8 cellular contexts compared by ENCODE assay signal in the genomic region with DNA sequence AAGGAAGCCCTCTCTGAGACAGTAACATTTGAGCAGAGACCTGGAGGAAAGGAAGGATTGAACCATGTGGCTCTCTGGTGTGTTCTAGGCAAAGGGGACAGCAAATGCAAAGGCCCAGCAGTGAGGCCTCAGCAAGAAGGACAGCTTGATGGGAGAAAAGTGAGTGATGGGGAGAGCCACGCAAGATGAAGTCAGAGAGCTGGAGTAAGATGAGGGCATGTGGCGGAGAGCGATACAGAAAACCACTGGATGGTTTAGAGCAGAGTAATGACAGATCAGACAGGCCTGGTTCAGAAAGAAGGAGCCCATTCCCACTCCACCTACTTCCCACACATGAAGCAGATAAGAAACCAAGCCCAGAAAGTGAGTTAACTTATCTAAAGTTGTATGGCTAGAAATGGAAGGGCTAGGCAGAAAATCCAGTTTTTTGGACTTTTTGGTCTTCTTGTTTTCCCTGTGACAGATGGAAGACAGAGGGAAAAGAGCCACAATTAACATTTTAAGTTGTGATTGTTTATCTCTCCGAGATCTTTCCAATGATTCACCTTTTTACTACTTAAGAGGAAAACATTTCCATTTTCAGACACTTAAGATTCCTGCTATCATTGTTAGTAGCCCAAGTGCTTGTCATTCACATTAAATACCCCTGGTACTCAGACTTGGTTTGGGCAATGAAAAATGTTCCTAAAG. TPM values are rescaled to one million over a fixed set of nuclear protein-coding genes. Genes with fewer than 3 reads are reported as not detected.
DNase-seq lines count a peak whose midpoint lies in the region; ATAC-seq and TF ChIP-seq lines count a peak whose summit lies in the region.
"Had no signal": no experiment of that assay in that cellular context is flagged by ENCODE, and none has a peak within 500 bp of the region (broad histone marks: within the 10 kb centered on the region; RNA-seq: fewer than 3 reads in every experiment).

No MANE protein-coding gene starts in this region.

- peaks cover 18% of the 10 kb centered on the region for H3F3A ChIP-seq in smooth muscle cell (ENCODE audit: low read depth)

- H3K4me2 ChIP-seq in smooth muscle cell = peak overlapping the region; percentile 98

- 43% methylated on average over 4 of the region's 4 CpGs for WGBS in smooth muscle cell (ENCODE audit: low lambda C conversion rate)

- ATAC-seq in foreskin keratinocyte (no peak), mucosa of descending colon (no peak), GM19035 (IDR thresholded peaks at IDR 0.05; ENCODE audit: unreplicated experiment) (no peak)

- peak overlapping the region; percentile 46 for H3K9ac ChIP-seq in smooth muscle cell (ENCODE audit: low read depth)

- TF ChIP-seq CTCF in HEK293 (tag by site-specific recombination; IDR thresholded peaks at IDR 0.05) (no peak), WERI-Rb-1 (IDR thresholded peaks at IDR 0.05; ENCODE audit: low read depth, low read length) (no peak), foreskin keratinocyte (conservative IDR thresholded peaks at IDR 0.05) (no peak), smooth muscle cell (IDR thresholded peaks at IDR 0.05; ENCODE audit: borderline replicate concordance, insufficient read depth, poor library complexity, severe bottlenecking) (no peak), mucosa of descending colon (IDR thresholded peaks at IDR 0.05) (no peak)

- H3K4me3 ChIP-seq in HEK293 (ENCODE audit: low read depth, low read length) (peak overlapping the region; percentile 71; the same call in 1 of the 2 replicates), WERI-Rb-1 (ENCODE audit: low read depth, low read length) (peak overlapping the region; percentile 51), smooth muscle cell (peak overlapping the region; percentile 88), mucosa of descending colon (no peak overlapping the region)

- no peaks in the 10 kb centered on the region for H4K20me1 ChIP-seq in smooth muscle cell (ENCODE audit: low read depth)

- H3K9me3 ChIP-seq in HEK293 (ENCODE audit: control insufficient read depth, insufficient read depth, low read depth, low read length) = no peaks in the 10 kb centered on the region
- no peaks in the 10 kb centered on the region for H3K9me3 ChIP-seq in WERI-Rb-1 (ENCODE audit: severe bottlenecking)
- no peaks in the 10 kb centered on the region for H3K9me3 ChIP-seq in smooth muscle cell (replicated peaks; ENCODE audit: low read depth)
- H3K9me3 ChIP-seq in mucosa of descending colon = no peaks in the 10 kb centered on the region

- peaks cover 0 to 14% of the 10 kb centered on the region in 2 experiments; a peak in 1 of 3 replicates for H3K36me3 ChIP-seq in HEK293 (ENCODE audit: control insufficient read depth in 2 of 2, insufficient read depth in 1 of 2, low read length in 2 of 2)
- H3K36me3 ChIP-seq in WERI-Rb-1 = no peaks in the 10 kb centered on the region
- no peaks in the 10 kb centered on the region for H3K36me3 ChIP-seq in smooth muscle cell (ENCODE audit: low read depth)
- no peaks in the 10 kb centered on the region for H3K36me3 ChIP-seq in mucosa of descending colon (ENCODE audit: low read depth)

- H3K27ac ChIP-seq in HEK293 (ENCODE audit: extremely low read depth, low read depth, low read length) (no peak overlapping the region), WERI-Rb-1 (no peak overlapping the region), foreskin keratinocyte (peak overlapping the region; percentile 69), smooth muscle cell (ENCODE audit: low read depth) (peak overlapping the region; percentile 60)

- H2AFZ ChIP-seq in smooth muscle cell (ENCODE audit: low read depth) = peak overlapping the region; percentile 96

- H3K27me3 ChIP-seq in WERI-Rb-1 (ENCODE audit: insufficient read depth, low read depth, severe bottlenecking) (no peaks in the 10 kb centered on the region), foreskin keratinocyte (peaks cover 8% of the 10 kb centered on the region), smooth muscle cell (ENCODE audit: low read depth) (peaks cover 4% of the 10 kb centered on the region)

- DNase-seq in WERI-Rb-1 (no peak), foreskin keratinocyte (peak; percentile 3 to 10), smooth muscle cell (lab: John Stamatoyannopoulos, UW; ENCODE audit: unreplicated experiment) (no peak), mucosa of descending colon (no peak), SKM-1 (lab: John Stamatoyannopoulos, UW; ENCODE audit: unreplicated experiment) (no peak)
- DNase-seq: cerebellar nuclear complex had no signal

- H3K79me2 ChIP-seq in smooth muscle cell (ENCODE audit: low read depth) = no peaks in the 10 kb centered on the region

- CTCF ChIA-PET in HEK293 (lab: Yijun Ruan, JAX) = interaction anchor here (0.9 to 1.0 kb wide), 2 partner anchors 38 to 48 kb away, joined by 4 to 5 read pairs; no protein-coding TSS in a partner anchor

- intact Hi-C loops in mucosa of descending colon (cut with DNase I, micrococcal nuclease) = no loop called here

- peaks cover 7% of the 10 kb centered on the region for H3K4me1 ChIP-seq in HEK293 (ENCODE audit: control insufficient read depth, insufficient read depth, low read length)
- no peaks in the 10 kb centered on the region for H3K4me1 ChIP-seq in foreskin keratinocyte
- peaks cover 11% of the 10 kb centered on the region for H3K4me1 ChIP-seq in smooth muscle cell (ENCODE audit: low read depth)
- H3K4me1 ChIP-seq in mucosa of descending colon (ENCODE audit: low read depth) = peaks cover 5% of the 10 kb centered on the region

- POLR2A ChIA-PET in HEK293 (lab: Yijun Ruan, JAX) = interaction anchor here (0.8 to 1.5 kb wide), 13 partner anchors 9 to 432 kb away, joined by 3 to 8 read pairs (median 3); partner anchors contain the start of genes FAM110A, NSFL1C and RAD21L1

TF ChIP-seq in HEK293, 187 proteins besides CTCF, POLR2A, EP300 and RAD21:
- TF ChIP-seq PRDM4 (tag by site-specific recombination; IDR thresholded peaks at IDR 0.05) (no peak), ZBTB17 (tag by site-specific recombination; IDR thresholded peaks at IDR 0.05) (0 out of 2 replicates have a peak, but pooled peaks have one; percentile 12)
- TF ChIP-seq, protein P1, sequence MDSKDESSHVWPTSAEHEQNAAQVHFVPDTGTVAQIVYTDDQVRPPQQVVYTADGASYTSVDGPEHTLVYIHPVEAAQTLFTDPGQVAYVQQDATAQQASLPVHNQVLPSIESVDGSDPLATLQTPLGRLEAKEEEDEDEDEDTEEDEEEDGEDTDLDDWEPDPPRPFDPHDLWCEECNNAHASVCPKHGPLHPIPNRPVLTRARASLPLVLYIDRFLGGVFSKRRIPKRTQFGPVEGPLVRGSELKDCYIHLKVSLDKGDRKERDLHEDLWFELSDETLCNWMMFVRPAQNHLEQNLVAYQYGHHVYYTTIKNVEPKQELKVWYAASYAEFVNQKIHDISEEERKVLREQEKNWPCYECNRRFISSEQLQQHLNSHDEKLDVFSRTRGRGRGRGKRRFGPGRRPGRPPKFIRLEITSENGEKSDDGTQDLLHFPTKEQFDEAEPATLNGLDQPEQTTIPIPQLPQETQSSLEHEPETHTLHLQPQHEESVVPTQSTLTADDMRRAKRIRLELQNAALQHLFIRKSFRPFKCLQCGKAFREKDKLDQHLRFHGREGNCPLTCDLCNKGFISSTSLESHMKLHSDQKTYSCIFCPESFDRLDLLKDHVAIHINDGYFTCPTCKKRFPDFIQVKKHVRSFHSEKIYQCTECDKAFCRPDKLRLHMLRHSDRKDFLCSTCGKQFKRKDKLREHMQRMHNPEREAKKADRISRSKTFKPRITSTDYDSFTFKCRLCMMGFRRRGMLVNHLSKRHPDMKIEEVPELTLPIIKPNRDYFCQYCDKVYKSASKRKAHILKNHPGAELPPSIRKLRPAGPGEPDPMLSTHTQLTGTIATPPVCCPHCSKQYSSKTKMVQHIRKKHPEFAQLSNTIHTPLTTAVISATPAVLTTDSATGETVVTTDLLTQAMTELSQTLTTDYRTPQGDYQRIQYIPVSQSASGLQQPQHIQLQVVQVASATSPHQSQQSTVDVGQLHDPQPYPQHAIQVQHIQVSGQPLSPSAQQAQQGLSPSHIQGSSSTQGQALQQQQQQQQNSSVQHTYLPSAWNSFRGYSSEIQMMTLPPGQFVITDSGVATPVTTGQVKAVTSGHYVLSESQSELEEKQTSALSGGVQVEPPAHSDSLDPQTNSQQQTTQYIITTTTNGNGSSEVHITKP (tag by site-specific recombination; IDR thresholded peaks at IDR 0.05) = peak; percentile 85

RNA-seq across cellular contexts. Expression of gene SNPH, which starts 0.7 kb away (rescaled TPM):
- total RNA-seq in foreskin keratinocyte = 4.9 and 6.0 TPM in 2 replicates
- polyA plus RNA-seq in foreskin keratinocyte = 2.7 and 3.0 TPM in 2 replicates
- 3.0 and 3.2 TPM in 2 replicates for total RNA-seq in smooth muscle cell
- 3.0 and 3.1 TPM in 2 replicates for polyA plus RNA-seq in smooth muscle cell
- total RNA-seq in mucosa of descending colon = 10 to 100 TPM in 1 of 3 donors, 1 to 10 TPM in 2; 1.1 to 11.7 (median 2.2) TPM

RNA-seq across cellular contexts. Expression of gene RAD21L1, which starts 39.5 kb away (rescaled TPM):
- total RNA-seq in foreskin keratinocyte = not detected in 2 replicates
- polyA plus RNA-seq in foreskin keratinocyte = not detected in 2 replicates
- total RNA-seq in smooth muscle cell = not detected in 2 replicates
- polyA plus RNA-seq in smooth muscle cell = not detected in 2 replicates
- not detected for total RNA-seq in mucosa of descending colon

Comparison
In these comparisons a context has a peak if more than half of its experiments do, and no peak if none do; other contexts are left out.
1. H3K27ac ChIP-seq: peak in foreskin keratinocyte (single experiment) and smooth muscle cell (single experiment); none in HEK293 (single experiment) and WERI-Rb-1 (single experiment).
2. DNase-seq: peak in foreskin keratinocyte (2 of 2); none in WERI-Rb-1 (single experiment), smooth muscle cell (single experiment), mucosa of descending colon (0 of 3) and SKM-1 (single experiment).